Comparison of ENCODE assay signal across 8 cellular contexts in the genomic region with DNA sequence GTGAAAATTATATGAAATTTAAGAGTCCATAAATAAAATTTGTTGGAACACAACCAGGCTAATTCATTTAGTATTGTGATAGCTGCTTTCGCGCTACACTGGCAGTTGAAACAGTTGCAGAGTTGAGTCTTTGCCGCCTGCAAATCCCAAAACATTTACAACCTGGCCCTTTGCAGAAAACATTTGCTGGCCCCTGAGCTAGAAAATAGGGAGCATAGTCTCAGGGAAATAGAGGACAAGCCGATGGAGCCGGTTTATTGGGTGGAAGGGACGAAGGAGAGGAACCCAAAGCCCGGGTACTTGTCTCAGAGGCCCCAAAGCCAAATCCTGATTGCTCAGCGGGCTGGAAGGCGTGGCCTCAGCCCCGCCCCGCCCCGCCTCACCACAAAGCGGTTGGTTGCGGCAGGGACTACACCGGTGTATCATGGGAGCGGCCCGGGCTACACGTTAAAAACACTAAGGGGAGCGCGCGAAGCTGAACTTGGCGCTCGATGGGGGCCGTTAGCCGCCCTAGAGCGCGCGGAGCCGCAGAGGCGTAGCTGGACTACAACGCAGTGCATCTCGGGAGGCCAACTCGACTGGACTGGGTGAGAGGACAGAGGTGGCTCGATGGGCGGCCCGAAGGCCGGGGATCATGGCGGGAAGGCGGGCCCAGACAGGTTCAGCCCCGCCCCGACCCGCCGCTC. TPM values are rescaled to one million over a fixed set of nuclear protein-coding genes. Genes with fewer than 3 reads are reported as not detected.
DNase-seq lines count a peak whose midpoint lies in the region; ATAC-seq and TF ChIP-seq lines count a peak whose summit lies in the region.

No MANE protein-coding gene starts in this region.

- DNase-seq in AML-193 (lab: John Stamatoyannopoulos, UW): peak; percentile 95 to 96
- peak; percentile 98 for DNase-seq in NCI-H446 treated with DMSO at 0.1 percent for 48 hours (lab: John Stamatoyannopoulos, UW)
- peak; percentile 88 for DNase-seq in activated CD4-positive, CD25-positive, alpha-beta regulatory T cell treated with anti-CD3 and anti-CD28 coated beads, Interleukin-2, amount 50 U/mL, for 72 hours
- DNase-seq in cerebellum (ENCODE audit: low spot score): peak; percentile 95
- DNase-seq in kidney epithelial cell (ENCODE audit: low read depth): peak; percentile 76
- DNase-seq in stimulated activated CD4-positive, alpha-beta T cell treated with anti-CD3 and anti-CD28 coated beads, Interleukin-15, amount 100 ng/mL, for 24 hours: peak; percentile 95

- peak; percentile 56 for TF ChIP-seq POLR2A in GM19099 (IDR thresholded peaks at IDR 0.05; ENCODE audit: extremely low read depth, insufficient read length, low read depth)

- H3K27me3 ChIP-seq in kidney epithelial cell (ENCODE audit: control insufficient read depth, insufficient read depth, low read length): no peaks in the 10 kb centered on the region

- ATAC-seq in HG03378 (IDR thresholded peaks at IDR 0.05; ENCODE audit: unreplicated experiment): peak; percentile 75

- H3K4me3 ChIP-seq in kidney epithelial cell (ENCODE audit: low read depth, low read length): peak overlapping the region; percentile 69

- peaks cover 3% of the 10 kb centered on the region for H3K36me3 ChIP-seq in kidney epithelial cell (ENCODE audit: control insufficient read depth, insufficient read depth, low read length)

- TF ChIP-seq CTCF in kidney epithelial cell (IDR thresholded peaks at IDR 0.05; ENCODE audit: insufficient read depth, low read length, poor library complexity, severe bottlenecking): no peak

RNA-seq across cellular contexts. Expression of a gene that starts 0.3 kb away (rescaled TPM):
- total RNA-seq in cerebellum (3.7 TPM), kidney epithelial cell (25.5 and 32.0 TPM in 2 replicates)

RNA-seq across cellular contexts. Expression of a gene that starts 13.4 kb away (rescaled TPM):
- total RNA-seq in cerebellum (10.0 TPM), kidney epithelial cell (21.6 and 28.8 TPM in 2 replicates)

RNA-seq across cellular contexts. Expression of a gene that starts 17.7 kb away (rescaled TPM):
- 4.1 TPM for total RNA-seq in cerebellum
- total RNA-seq in kidney epithelial cell: 13.2 and 21.7 TPM in 2 replicates

RNA-seq across cellular contexts. Expression of a gene that starts 26.7 kb away (rescaled TPM):
- total RNA-seq in cerebellum: 35.3 TPM
- 164 and 170 TPM in 2 replicates for total RNA-seq in kidney epithelial cell

RNA-seq across cellular contexts. Expression of a gene that starts 43.2 kb away (rescaled TPM):
- 4.5 TPM for total RNA-seq in cerebellum
- 4.9 and 6.9 TPM in 2 replicates for total RNA-seq in kidney epithelial cell

Comparison
In these comparisons a context has a peak if more than half of its experiments do, and no peak if none do; other contexts are left out.
1. Peak in every context shown above with its lines: DNase-seq, ATAC-seq and H3K4me3 ChIP-seq.